ENCODE assay signal across 8 cellular contexts in the genomic region with DNA sequence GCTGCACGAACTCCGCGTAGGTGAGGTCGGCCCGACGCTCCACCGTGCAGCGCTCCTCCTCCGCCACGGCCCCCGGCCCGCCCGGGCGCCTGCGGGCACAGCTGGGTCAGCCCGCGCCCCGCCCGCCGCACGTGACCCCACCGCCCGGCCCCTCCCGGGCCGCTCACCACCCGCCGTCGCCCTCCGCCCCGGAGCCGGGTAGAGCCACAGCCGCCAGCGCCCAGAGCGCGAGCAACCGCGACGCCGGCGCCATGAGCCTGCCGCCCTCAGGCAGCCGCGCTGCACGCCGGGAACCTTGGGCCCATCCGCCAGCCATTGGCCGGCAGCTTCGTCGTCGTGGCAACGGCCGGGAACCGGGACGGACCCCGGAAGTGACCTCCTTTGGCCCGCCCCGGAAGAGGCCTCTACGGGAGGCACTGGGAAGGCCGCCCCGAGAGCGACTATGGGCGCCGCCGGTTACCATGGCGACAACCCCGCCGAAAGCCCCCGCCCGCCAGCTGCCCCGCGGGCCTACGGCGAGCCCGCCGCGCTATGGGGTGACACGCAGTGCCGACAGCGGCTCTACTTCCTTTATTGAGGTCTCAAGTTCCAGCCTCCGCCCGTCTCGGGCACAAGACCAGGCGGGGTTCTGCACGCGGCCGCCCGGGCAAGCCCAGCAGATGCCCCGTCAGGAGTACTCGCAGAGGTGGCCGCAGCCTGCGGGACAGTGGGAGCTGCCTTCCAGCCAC. TPM values are rescaled to one million over a fixed set of nuclear protein-coding genes. Genes with fewer than 3 reads are reported as not detected.
DNase-seq lines count a peak whose midpoint lies in the region; ATAC-seq and TF ChIP-seq lines count a peak whose summit lies in the region.

TSS of gene JMJD8 (minus strand) at position 268 of the 728 bp plus-strand sequence. CDS start at position 253, 15 bp downstream.

- peak within 1 kb of the TSS; percentile 96 for H4K8ac ChIP-seq in mesenchymal stem cell (ENCODE audit: low read length)

- H2AFZ ChIP-seq in mesenchymal stem cell (ENCODE audit: low read depth, low read length) = peak within 1 kb of the TSS; percentile 69

- peak within 1 kb of the TSS; percentile 97 for H4K91ac ChIP-seq in mesenchymal stem cell (ENCODE audit: low read length)

- peaks cover 35% of the 10 kb centered on the region for H3K36me3 Mint-ChIP-seq in effector memory CD8-positive, alpha-beta T cell (ENCODE audit: insufficient read depth)

- H2BK5ac ChIP-seq in mesenchymal stem cell (ENCODE audit: low read depth, low read length, poor library complexity, severe bottlenecking) = no peak within 1 kb of the TSS

- no peaks in the 10 kb centered on the region for H3K27me3 ChIP-seq in mesenchymal stem cell (ENCODE audit: control insufficient read depth in 1 of 2, insufficient read depth in 1 of 2, low read length in 2 of 2)

- H3K4me2 ChIP-seq in mesenchymal stem cell (ENCODE audit: low read length, poor library complexity, severe bottlenecking) = peak within 1 kb of the TSS; percentile 91

- peak within 1 kb of the TSS in 1 of 2 experiments; percentile 89 for H3K4ac ChIP-seq in mesenchymal stem cell (ENCODE audit: low read depth in 1 of 2, low read length in 2 of 2)

- H3K27me3 Mint-ChIP-seq in effector memory CD8-positive, alpha-beta T cell = no peaks in the 10 kb centered on the region

- H3K27ac ChIP-seq in mesenchymal stem cell (ENCODE audit: low read length, poor library complexity, severe bottlenecking) = peak within 1 kb of the TSS; percentile 14

- H2AK5ac ChIP-seq in mesenchymal stem cell (ENCODE audit: low read length, severe bottlenecking) = no peak within 1 kb of the TSS

- peak within 1 kb of the TSS; percentile 72 to 75 for H3K23ac ChIP-seq in mesenchymal stem cell (ENCODE audit: low read length in 2 of 2)

- H3K4me3 ChIP-seq in mesenchymal stem cell (ENCODE audit: insufficient read depth in 1 of 2, low read depth in 1 of 2, low read length in 2 of 2) = peak within 1 kb of the TSS; percentile 81 to 85

- no peaks in the 10 kb centered on the region for H3K9me3 ChIP-seq in mesenchymal stem cell (ENCODE audit: control insufficient read depth, low read length)

- H3K36me3 ChIP-seq in mesenchymal stem cell (ENCODE audit: control insufficient read depth in 1 of 2, insufficient read depth in 2 of 2, low read depth in 1 of 2, low read length in 2 of 2) = peaks cover 47 to 74% of the 10 kb centered on the region in 2 experiments

- DNase-seq in CMK (ENCODE audit: low read depth) = peak; percentile 77
- peak; percentile 99 for DNase-seq in GM20000 (ENCODE audit: low spot score)
- DNase-seq in HT1080 (ENCODE audit: low read depth) = peak; percentile 84
- peak; percentile 88 for DNase-seq in NOMO-1 treated with DMSO at 0.1 percent for 48 hours (lab: John Stamatoyannopoulos, UW; ENCODE audit: unreplicated experiment)
- DNase-seq in activated CD8-positive, alpha-beta memory T cell treated with anti-CD3 and anti-CD28 coated beads for 48 hours (ENCODE audit: low read depth in 2 of 3, low spot score in 2 of 3) = peak; percentile 90 to 96 (median 92)
- peak; percentile 91 to 96 (median 94) for DNase-seq in effector memory CD8-positive, alpha-beta T cell
- peak; percentile 95 for DNase-seq in mesenchymal stem cell
- DNase-seq in stimulated activated CD8-positive, alpha-beta memory T cell treated with anti-CD3 and anti-CD28 coated beads, Interleukin-12 subunit alpha, Interleukin-12 subunit beta, amount 100 ng/mL, for 1 hour (ENCODE audit: low read depth) = peak; percentile 91

- H2BK120ac ChIP-seq in mesenchymal stem cell (ENCODE audit: low read depth, low read length) = no peak within 1 kb of the TSS

- 12% methylated on average over 80 of the region's 91 CpGs for WGBS in mesenchymal stem cell

- no peak within 1 kb of the TSS for H2BK15ac ChIP-seq in mesenchymal stem cell (ENCODE audit: low read depth, poor library complexity, severe bottlenecking)

- H3K18ac ChIP-seq in mesenchymal stem cell (ENCODE audit: low read depth in 1 of 2, low read length in 2 of 2) = peak within 1 kb of the TSS; percentile 86 to 88

- H3K4me1 Mint-ChIP-seq in effector memory CD8-positive, alpha-beta T cell (ENCODE audit: low read depth in 2 of 2) = peaks cover 7 to 34% of the 10 kb centered on the region in 2 donors

- no peak for TF ChIP-seq CTCF in GM20000 (IDR thresholded peaks at IDR 0.05; ENCODE audit: extremely low read depth, missing control alignments)

- H2BK12ac ChIP-seq in mesenchymal stem cell (ENCODE audit: low read length in 2 of 2) = peak within 1 kb of the TSS in 1 of 2 experiments; percentile 51

- H3K79me1 ChIP-seq in mesenchymal stem cell (replicated peaks; ENCODE audit: low read length, poor library complexity, severe bottlenecking) = peaks cover 38% of the 10 kb centered on the region

- H3K9ac ChIP-seq in mesenchymal stem cell (ENCODE audit: low read length) = peak within 1 kb of the TSS; percentile 84

- H3K4me1 ChIP-seq in mesenchymal stem cell (ENCODE audit: control insufficient read depth, insufficient read depth, low read depth, low read length) = peaks cover 64% of the 10 kb centered on the region

- peak; percentile 76 for ATAC-seq in effector memory CD8-positive, alpha-beta T cell (replicated peaks)

- H3K27ac Mint-ChIP-seq in effector memory CD8-positive, alpha-beta T cell = peak within 1 kb of the TSS; percentile 75 to 83

- peak within 1 kb of the TSS in 1 of 2 experiments; percentile 96 for H3K14ac ChIP-seq in mesenchymal stem cell (ENCODE audit: low read length in 2 of 2)

- peak within 1 kb of the TSS; percentile 75 to 78 for H3K4me3 Mint-ChIP-seq in effector memory CD8-positive, alpha-beta T cell

- no peaks in the 10 kb centered on the region for H3K9me3 Mint-ChIP-seq in effector memory CD8-positive, alpha-beta T cell

RNA-seq across cellular contexts. Expression of gene JMJD8, which starts in this region (rescaled TPM):
- total RNA-seq in HT1080 (2014; rRNA removed; shearing (Covaris generic)) = 43.0 and 46.2 TPM in 2 replicates
- 61.9 and 70.5 TPM in 2 replicates for polyA plus RNA-seq in HT1080 (2015; cell fraction: cytosol; rRNA removed)
- 63.7 and 64.1 TPM in 2 replicates for polyA plus RNA-seq in HT1080 (2015; cell fraction: nucleus; rRNA removed)
- polyA plus RNA-seq in mesenchymal stem cell (2013, experiment 1 of 2) = 51.4 TPM
- 50.3 TPM for polyA plus RNA-seq in mesenchymal stem cell (2013, experiment 2 of 2)

Comparison
In these comparisons a context has a peak if more than half of its experiments do, and no peak if none do; other contexts are left out.
1. Peak in every context shown above with its lines: DNase-seq, ATAC-seq, H3K4me3 ChIP-seq and H3K27ac ChIP-seq.